In the genomic region with DNA sequence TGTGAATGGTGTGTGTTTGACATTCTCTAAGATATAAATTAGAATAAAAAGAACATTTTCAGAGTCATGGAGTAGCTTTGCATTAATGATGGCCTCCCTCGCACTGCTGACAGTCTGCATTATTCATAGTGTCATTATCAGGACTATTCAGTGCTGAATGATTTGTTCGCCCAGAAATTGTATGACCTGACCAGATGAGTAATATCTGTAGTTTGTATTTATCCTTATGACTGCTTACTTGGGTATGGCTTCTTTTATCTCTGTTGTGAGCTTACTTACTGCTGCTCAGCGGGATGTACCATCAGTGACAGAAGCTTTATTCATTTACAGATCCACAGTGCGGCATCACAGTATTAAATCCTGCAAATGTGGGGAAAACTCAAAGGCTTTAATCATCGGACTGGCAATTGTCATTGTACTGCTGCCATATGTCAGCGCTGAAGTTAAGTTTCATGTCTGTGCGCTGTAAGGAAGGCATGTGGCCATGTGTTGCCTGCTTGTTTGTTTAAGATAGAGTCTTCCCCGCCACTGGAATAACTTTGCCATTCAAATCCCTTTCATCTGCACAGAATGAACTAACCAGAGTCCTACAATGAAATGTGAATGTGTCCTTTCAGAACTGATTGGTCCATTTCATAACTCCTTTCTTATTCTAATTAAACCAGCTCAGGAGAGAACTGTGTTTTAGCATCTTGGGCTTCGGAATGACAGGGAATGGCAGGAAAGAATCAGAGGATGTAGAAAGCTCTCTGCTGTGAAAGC, we compare ENCODE assay signal across 20 cellular contexts.
DNase-seq lines count a peak whose midpoint lies in the region; FAIRE-seq lines count a peak whose summit lies in the region.
"Had no signal": no experiment of that assay in that cellular context is flagged by ENCODE, and none has a peak within 500 bp of the region (broad histone marks: within the 10 kb centered on the region; RNA-seq: fewer than 3 reads in every experiment).

No MANE protein-coding gene starts in this region.

- DNase-seq in DMS 273 (lab: John Stamatoyannopoulos, UW; ENCODE audit: unreplicated experiment), result peak; percentile 60
- DNase-seq in DMS 273 treated with DMSO at 0.1 percent for 48 hours (lab: John Stamatoyannopoulos, UW), result no peak
- peak; percentile 46 for DNase-seq in NCI-H524 treated with DMSO at 0.1 percent for 48 hours (lab: John Stamatoyannopoulos, UW)
- DNase-seq in cerebellum (ENCODE audit: low spot score), result peak; percentile 28
- DNase-seq in putamen (ENCODE audit: low spot score), result peak; percentile 31
- DNase-seq in NCI-H1048 (lab: John Stamatoyannopoulos, UW), result no peak
- no peak for DNase-seq in D341Med (ENCODE audit: low spot score)
- DNase-seq in urothelium cell line (ENCODE audit: low spot score), result no peak
- DNase-seq: activated CD4-positive, alpha-beta T cell treated with anti-CD3 and anti-CD28 coated beads, Interleukin-2, amount 10 ng/mL, durations not matched to agents 24 days and 14 days; activated CD8-positive, alpha-beta memory T cell treated with anti-CD3 and anti-CD28 coated beads, Interleukin-2, amount 10 ng/mL, durations not matched to agents 7 days and 5 days; activated naive CD4-positive, alpha-beta T cell treated with anti-CD3 and anti-CD28 coated beads for 36 hours; amniotic stem cell; CD4-positive, alpha-beta T cell; DMS153; IMR-90; kidney glomerular epithelial cell; NCI-H1105; stimulated activated CD8-positive, alpha-beta memory T cell treated with anti-CD3 and anti-CD28 coated beads, Interleukin-4, amount 100 ng/mL, for 48 hours; stomach had no signal

- no peak for FAIRE-seq in urothelium cell line (lab: Jason Lieb, UNC)
- FAIRE-seq: endothelial cell of umbilical vein had no signal

Comparison
In these comparisons a context has a peak if more than half of its experiments do, and no peak if none do; other contexts are left out.
1. DNase-seq: peak in DMS 273 (single experiment), NCI-H524 treated with DMSO at 0.1 percent for 48 hours (single experiment), cerebellum (single experiment) and putamen (single experiment); none in DMS 273 treated with DMSO at 0.1 percent for 48 hours (single experiment), NCI-H1048 (single experiment), D341Med (single experiment) and urothelium cell line (single experiment).